Comparison of ENCODE assay signal across 8 cellular contexts in the genomic region with DNA sequence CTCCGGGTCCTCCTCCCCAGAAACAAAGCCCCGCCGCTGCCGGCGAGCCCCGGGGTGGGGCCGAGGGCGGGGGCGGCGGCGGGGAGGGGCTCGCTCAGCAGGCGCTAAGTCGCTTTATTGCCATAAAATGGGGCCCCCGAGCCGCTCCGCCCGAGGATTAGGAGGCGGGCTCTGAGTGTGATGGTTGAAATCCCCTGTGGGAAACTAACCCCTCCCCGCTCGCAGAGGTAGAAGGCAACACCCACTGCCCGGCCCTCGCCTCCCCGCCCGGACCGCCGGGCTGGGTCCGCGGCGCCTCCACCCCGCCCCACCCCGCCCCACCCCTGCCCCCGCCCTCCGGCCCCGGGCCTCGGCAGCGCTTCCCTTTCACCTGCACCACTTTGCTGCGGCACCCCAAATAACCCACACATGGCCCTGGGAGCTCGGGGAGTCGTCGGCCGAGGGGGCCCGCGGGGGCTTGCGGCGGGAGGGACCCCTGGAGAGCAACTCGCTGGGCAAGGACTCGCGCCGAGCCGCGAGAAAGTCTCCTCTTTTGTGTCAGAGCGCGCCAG. TPM values are rescaled to one million over a fixed set of nuclear protein-coding genes. Genes with fewer than 3 reads are reported as not detected.
DNase-seq lines count a peak whose midpoint lies in the region; ATAC-seq and TF ChIP-seq lines count a peak whose summit lies in the region.

TSS of gene KLF12 (minus strand) at position 179 of the 551 bp plus-strand sequence.

- H3K9me3 ChIP-seq in neural cell (ENCODE audit: low read length), result no peaks in the 10 kb centered on the region

- peaks cover 6% of the 10 kb centered on the region for H3F3A ChIP-seq in neural cell (ENCODE audit: insufficient read depth, low read length, poor library complexity, severe bottlenecking)

- peak within 1 kb of the TSS; percentile 95 for H3K4me3 Mint-ChIP-seq in activated T-helper 1 cell treated with anti-CD3 and anti-CD28 coated beads, Interleukin-12 subunit alpha, Interleukin-12 subunit beta, Interleukin-2, Interleukin-4 antibody, amounts not matched to agents 30 ng/mL and 10 ng/mL and 1 ng/mL, durations not matched to agents 14 hours and 24 hours and 36 hours
- peak within 1 kb of the TSS; percentile 87 to 99 for H3K4me3 Mint-ChIP-seq in stimulated activated naive CD8-positive, alpha-beta T cell treated with anti-CD3 and anti-CD28 coated beads, Interleukin-15, amount 100 ng/mL, for 72 hours

- no peaks in the 10 kb centered on the region for H3K9me3 Mint-ChIP-seq in activated T-helper 1 cell treated with anti-CD3 and anti-CD28 coated beads, Interleukin-12 subunit alpha, Interleukin-12 subunit beta, Interleukin-2, Interleukin-4 antibody, amounts not matched to agents 30 ng/mL and 10 ng/mL and 1 ng/mL, durations not matched to agents 14 hours and 24 hours and 36 hours
- H3K9me3 Mint-ChIP-seq in stimulated activated naive CD8-positive, alpha-beta T cell treated with anti-CD3 and anti-CD28 coated beads, Interleukin-15, amount 100 ng/mL, for 72 hours, result no peaks in the 10 kb centered on the region

- H3K27ac ChIP-seq in neural cell (ENCODE audit: low read length), result peak within 1 kb of the TSS; percentile 98

- peak within 1 kb of the TSS; percentile 54 for H3K4me2 ChIP-seq in neural cell (ENCODE audit: low read length)

- no peak for TF ChIP-seq EP300 in neural cell (conservative IDR thresholded peaks at IDR 0.05; ENCODE audit: poor library complexity, severe bottlenecking)

- H3K4me3 ChIP-seq in fibroblast of pulmonary artery (replicated peaks; ENCODE audit: low read depth, low read length), result peak within 1 kb of the TSS; percentile 75
- peak within 1 kb of the TSS; percentile 76 for H3K4me3 ChIP-seq in neural cell (ENCODE audit: low read length)

- H3K27ac Mint-ChIP-seq in activated T-helper 1 cell treated with anti-CD3 and anti-CD28 coated beads, Interleukin-12 subunit alpha, Interleukin-12 subunit beta, Interleukin-2, Interleukin-4 antibody, amounts not matched to agents 30 ng/mL and 10 ng/mL and 1 ng/mL, durations not matched to agents 14 hours and 24 hours and 36 hours, result peak within 1 kb of the TSS; percentile 99
- H3K27ac Mint-ChIP-seq in stimulated activated naive CD8-positive, alpha-beta T cell treated with anti-CD3 and anti-CD28 coated beads, Interleukin-15, amount 100 ng/mL, for 72 hours, result peak within 1 kb of the TSS; percentile 98

- intact Hi-C loops in activated T-helper 1 cell treated with anti-CD3 and anti-CD28 coated beads, Interleukin-12 subunit alpha, Interleukin-12 subunit beta, Interleukin-2, Interleukin-4 antibody, amounts not matched to agents 30 ng/mL and 10 ng/mL and 1 ng/mL, durations not matched to agents 14 hours and 24 hours and 36 hours (cut with micrococcal nuclease), result loop anchor here (1.0 to 10.0 kb wide), 9 partner anchors 150 to 1408 kb away; partner anchors contain the start of genes BORA, COMMD6, KLF5 and MZT1

- H3K27me3 Mint-ChIP-seq in activated T-helper 1 cell treated with anti-CD3 and anti-CD28 coated beads, Interleukin-12 subunit alpha, Interleukin-12 subunit beta, Interleukin-2, Interleukin-4 antibody, amounts not matched to agents 30 ng/mL and 10 ng/mL and 1 ng/mL, durations not matched to agents 14 hours and 24 hours and 36 hours (ENCODE audit: insufficient read depth), result peaks cover 7% of the 10 kb centered on the region
- no peaks in the 10 kb centered on the region for H3K27me3 Mint-ChIP-seq in stimulated activated naive CD8-positive, alpha-beta T cell treated with anti-CD3 and anti-CD28 coated beads, Interleukin-15, amount 100 ng/mL, for 72 hours

- peaks cover 46% of the 10 kb centered on the region for H3K4me1 Mint-ChIP-seq in activated T-helper 1 cell treated with anti-CD3 and anti-CD28 coated beads, Interleukin-12 subunit alpha, Interleukin-12 subunit beta, Interleukin-2, Interleukin-4 antibody, amounts not matched to agents 30 ng/mL and 10 ng/mL and 1 ng/mL, durations not matched to agents 14 hours and 24 hours and 36 hours (ENCODE audit: low read depth)
- peaks cover 38% of the 10 kb centered on the region for H3K4me1 Mint-ChIP-seq in stimulated activated naive CD8-positive, alpha-beta T cell treated with anti-CD3 and anti-CD28 coated beads, Interleukin-15, amount 100 ng/mL, for 72 hours

- peak; percentile 61 for ATAC-seq in GM21737 (IDR thresholded peaks at IDR 0.05; ENCODE audit: unreplicated experiment)
- ATAC-seq in stimulated activated naive CD8-positive, alpha-beta T cell treated with anti-CD3 and anti-CD28 coated beads, Interleukin-15, amount 100 ng/mL, for 72 hours, result peak; percentile 79

- H3K36me3 Mint-ChIP-seq in activated T-helper 1 cell treated with anti-CD3 and anti-CD28 coated beads, Interleukin-12 subunit alpha, Interleukin-12 subunit beta, Interleukin-2, Interleukin-4 antibody, amounts not matched to agents 30 ng/mL and 10 ng/mL and 1 ng/mL, durations not matched to agents 14 hours and 24 hours and 36 hours (ENCODE audit: low read depth), result peaks cover 2% of the 10 kb centered on the region

- no peak for TF ChIP-seq RAD21 in neural cell (conservative IDR thresholded peaks at IDR 0.05)

- TF ChIP-seq CTCF in fibroblast of pulmonary artery (IDR thresholded peaks at IDR 0.05; ENCODE audit: low read length, missing control alignments) (no peak), neural cell (IDR thresholded peaks at IDR 0.05; ENCODE audit: poor library complexity, severe bottlenecking) (no peak)

- H3K79me2 ChIP-seq in neural cell (replicated peaks; ENCODE audit: insufficient read depth, low read length), result peaks cover 37% of the 10 kb centered on the region

- no peaks in the 10 kb centered on the region for H3K27me3 ChIP-seq in neural cell (ENCODE audit: insufficient read depth, low read depth, low read length)

- H3K9me2 ChIP-seq in neural cell (ENCODE audit: insufficient read depth, low read length), result no peaks in the 10 kb centered on the region

- H3K9ac ChIP-seq in neural cell (ENCODE audit: low read length), result peak within 1 kb of the TSS; percentile 98

- H3K36me3 ChIP-seq in neural cell (ENCODE audit: insufficient read depth, low read length), result no peaks in the 10 kb centered on the region

- H4K20me1 ChIP-seq in neural cell (ENCODE audit: insufficient read depth), result no peaks in the 10 kb centered on the region

- H2AFZ ChIP-seq in neural cell (ENCODE audit: low read depth, low read length), result peak within 1 kb of the TSS; percentile 38

- DNase-seq in DMS79 treated with DMSO at 0.1 percent for 48 hours (lab: John Stamatoyannopoulos, UW) (peak; percentile 65), KG1 (lab: John Stamatoyannopoulos, UW) (peak; percentile 40), RPMI7951 (ENCODE audit: low read depth) (peak; percentile 94), fibroblast of pulmonary artery (ENCODE audit: low read depth) (peak; percentile 95)
- DNase-seq in activated T-helper 1 cell treated with anti-CD3 and anti-CD28 coated beads, Interleukin-12 subunit alpha, Interleukin-12 subunit beta, Interleukin-2, Interleukin-4 antibody, amounts not matched to agents 30 ng/mL and 10 ng/mL and 1 ng/mL, durations not matched to agents 14 hours and 24 hours and 36 hours (ENCODE audit: low spot score), result peak; percentile 91
- peak; percentile 97 for DNase-seq in stimulated activated naive CD8-positive, alpha-beta T cell treated with anti-CD3 and anti-CD28 coated beads, Interleukin-15, amount 100 ng/mL, for 72 hours

TF ChIP-seq in neural cell, 6 proteins besides CTCF, POLR2A, EP300 and RAD21:
- TF ChIP-seq POLR2AphosphoS5 (IDR thresholded peaks at IDR 0.05) (peak; percentile 42), EZH2 (IDR thresholded peaks at IDR 0.05; ENCODE audit: borderline replicate concordance, insufficient read depth, low read length, poor library complexity, severe bottlenecking) (no peak)

RNA-seq across cellular contexts. Expression of gene KLF12, which starts in this region (rescaled TPM):
- 7.4 and 9.6 TPM in 2 replicates for total RNA-seq in RPMI7951 (2014; rRNA removed; shearing (Covaris generic))
- total RNA-seq in activated T-helper 1 cell treated with anti-CD3 and anti-CD28 coated beads, Interleukin-12 subunit alpha, Interleukin-12 subunit beta, Interleukin-2, Interleukin-4 antibody, amounts not matched to agents 30 ng/mL and 10 ng/mL and 1 ng/mL, durations not matched to agents 14 hours and 24 hours and 36 hours, result 18.6 and 19.9 TPM in 2 replicates
- 51.9 and 53.5 TPM in 2 replicates for polyA plus RNA-seq in neural cell
- 154 and 189 TPM in 2 replicates for polyA minus RNA-seq in neural cell

Comparison
In these comparisons a context has a peak if more than half of its experiments do, and no peak if none do; other contexts are left out.
1. Peak in every context shown above with its lines: DNase-seq, ATAC-seq, H3K4me3 ChIP-seq and H3K27ac ChIP-seq.
2. DNase-seq: peak in every context shown above with its lines; median percentile 97 in stimulated activated naive CD8-positive, alpha-beta T cell treated with anti-CD3 and anti-CD28 coated beads, Interleukin-15, amount 100 ng/mL, for 72 hours; 95 in fibroblast of pulmonary artery; 94 in RPMI7951; 91 in activated T-helper 1 cell treated with anti-CD3 and anti-CD28 coated beads, Interleukin-12 subunit alpha, Interleukin-12 subunit beta, Interleukin-2, Interleukin-4 antibody, amounts not matched to agents 30 ng/mL and 10 ng/mL and 1 ng/mL, durations not matched to agents 14 hours and 24 hours and 36 hours; 65 in DMS79 treated with DMSO at 0.1 percent for 48 hours; 40 in KG1.